Comparison of ENCODE assay signal across 8 cellular contexts in the genomic region with DNA sequence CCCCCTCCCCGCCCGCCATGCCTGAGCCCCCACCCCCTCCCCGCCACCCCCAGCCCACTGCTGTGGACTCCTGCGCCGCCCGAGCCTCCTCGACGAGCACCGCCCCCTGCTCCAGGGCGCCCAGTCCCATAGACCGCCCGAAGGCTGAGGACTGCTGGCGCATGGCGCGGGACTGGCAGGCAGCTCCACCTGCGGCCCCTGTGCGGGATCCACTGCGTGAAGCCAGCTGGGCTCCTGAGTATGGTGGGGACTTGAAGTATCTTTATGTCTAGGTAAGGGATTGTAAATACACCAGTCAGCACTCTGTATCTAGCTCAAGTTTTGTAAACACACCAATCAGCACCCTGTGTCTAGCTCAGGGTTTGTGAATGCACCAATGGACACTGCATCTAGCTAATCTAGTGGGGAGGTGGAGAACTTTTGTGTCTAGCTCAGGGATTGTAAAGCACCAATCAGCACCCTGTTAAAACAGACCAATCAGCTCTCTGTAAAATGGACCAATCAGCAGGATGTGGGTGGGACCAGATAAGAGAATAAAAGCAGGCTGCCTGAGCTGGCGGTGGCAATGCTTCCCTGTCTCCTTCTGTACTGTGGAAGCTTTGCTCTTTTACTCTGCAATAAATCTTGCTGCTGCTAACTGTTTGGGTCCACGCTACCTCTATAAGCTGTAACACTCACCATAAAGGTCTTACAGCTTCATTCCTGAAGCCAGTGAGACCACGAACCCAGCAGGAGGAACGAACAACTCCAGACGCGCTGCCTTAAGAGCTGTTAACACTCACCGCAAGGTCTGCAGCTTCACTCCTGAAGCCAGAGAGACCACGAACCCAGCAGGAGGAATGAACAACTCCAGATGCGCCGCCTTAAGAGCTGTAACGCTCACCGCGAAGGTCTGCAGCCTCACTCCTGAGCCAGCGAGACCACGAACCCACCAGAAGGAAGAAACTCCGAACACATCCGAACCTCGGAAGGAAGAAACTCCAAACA.
DNase-seq lines count a peak whose midpoint lies in the region; TF ChIP-seq lines count a peak whose summit lies in the region.
"Not testable (repeated sequence)": the region's sequence is repeated elsewhere in the genome, so short reads cannot be mapped to it uniquely, and the experiment has no call there.

No MANE protein-coding gene starts in this region.

- not testable (repeated sequence) for H3K36me3 Mint-ChIP-seq in activated CD4-positive, alpha-beta memory T cell treated with anti-CD3 and anti-CD28 coated beads for 36 hours

- not testable (repeated sequence) for H4K20me1 ChIP-seq in mammary epithelial cell (ENCODE audit: insufficient read depth, low read length)

- not testable (repeated sequence) for BruUV-seq in mammary epithelial cell (replicated peaks; lab: Mats Ljungman, UMichigan)

- H3K4me1 Mint-ChIP-seq in activated CD4-positive, alpha-beta memory T cell treated with anti-CD3 and anti-CD28 coated beads for 36 hours (ENCODE audit: low read depth), result not testable (repeated sequence)

- TF ChIP-seq CTCF in LNCaP clone FGC (IDR thresholded peaks at IDR 0.05; ENCODE audit: control insufficient read depth, extremely low read depth, insufficient read depth); mammary epithelial cell (conservative IDR thresholded peaks at IDR 0.05 in 1 of 2, IDR thresholded peaks at IDR 0.05 in 1 of 2; ENCODE audit: extremely low read depth in 1 of 2, insufficient read depth in 1 of 2, low read depth in 1 of 2, low read length in 2 of 2); parathyroid adenoma (IDR thresholded peaks at IDR 0.05); tibial artery (IDR thresholded peaks at IDR 0.05): not testable (repeated sequence)

- peak overlapping the region; percentile 31 for H3K4me3 ChIP-seq in LNCaP clone FGC (ENCODE audit: low read depth, low read length)
- H3K4me3 ChIP-seq in mammary epithelial cell (replicated peaks in 1 of 3; ENCODE audit: insufficient read depth in 1 of 3, low read depth in 2 of 3, low read length in 3 of 3), result peak overlapping the region in 2 of 3 experiments; percentile 40 to 42
- peak overlapping the region; percentile 58; the same call in 1 of the 2 replicates for H3K4me3 ChIP-seq in iPS-20b (ENCODE audit: low read length)
- peak overlapping the region; percentile 41 for H3K4me3 ChIP-seq in parathyroid adenoma (ENCODE audit: low read depth, low read length)
- H3K4me3 ChIP-seq in tibial artery, result peak overlapping the region; percentile 22

- H3K27me3 Mint-ChIP-seq in activated CD4-positive, alpha-beta memory T cell treated with anti-CD3 and anti-CD28 coated beads for 36 hours, result peaks cover 51% of the 10 kb centered on the region

- intact Hi-C loops in activated CD4-positive, alpha-beta memory T cell treated with anti-CD3 and anti-CD28 coated beads for 36 hours (cut with micrococcal nuclease); tibial artery (cut with DNase I; ENCODE audit: low total_unique reads): not testable (repeated sequence)
- intact Hi-C loops in mammary epithelial cell (cut with micrococcal nuclease), result loop anchor here (10.0 kb wide), 1 partner anchor 441 kb away; no protein-coding TSS in a partner anchor

- not testable (repeated sequence) for H3K9ac ChIP-seq in mammary epithelial cell (ENCODE audit: insufficient read depth, low read length); iPS-20b (ENCODE audit: low read depth, low read length); parathyroid adenoma

- WGBS in mammary epithelial cell (ENCODE audit: low coverage, missing lambda C conversion rate), result 64% methylated on average over 18 of the region's 36 CpGs

- in situ Hi-C loops in mammary epithelial cell (cut with MboI; ENCODE audit: low sequenced_read_pairs in 2 of 2), result not testable (repeated sequence)

- dilution Hi-C loops in mammary epithelial cell (cut with HindIII; ENCODE audit: low sequenced_read_pairs), result not testable (repeated sequence)

- H3K9me3 Mint-ChIP-seq in activated CD4-positive, alpha-beta memory T cell treated with anti-CD3 and anti-CD28 coated beads for 36 hours, result not testable (repeated sequence)

- not testable (repeated sequence) for H3K36me3 ChIP-seq in mammary epithelial cell (ENCODE audit: insufficient read depth, low read length); iPS-20b (ENCODE audit: insufficient read depth, low read depth, low read length); parathyroid adenoma (ENCODE audit: control insufficient read depth, insufficient read depth, low read length); tibial artery

- POLR2A ChIA-PET in activated CD4-positive, alpha-beta memory T cell treated with anti-CD3 and anti-CD28 coated beads for 36 hours (lab: Charles Lee), result not testable (repeated sequence)

- not testable (repeated sequence) for H3K9me3 ChIP-seq in mammary epithelial cell (replicated peaks; ENCODE audit: insufficient read depth, low read length); iPS-20b (ENCODE audit: insufficient read depth, low read depth, low read length); parathyroid adenoma (ENCODE audit: control insufficient read depth, low read length); tibial artery

- H3K79me2 ChIP-seq in mammary epithelial cell (ENCODE audit: insufficient read depth, low read length); parathyroid adenoma: not testable (repeated sequence)

- DNase-seq in DMS79 treated with DMSO at 0.1 percent for 48 hours (lab: John Stamatoyannopoulos, UW) (peak; percentile 32), NCI-H82 (lab: John Stamatoyannopoulos, UW) (peak; percentile 36), mammary epithelial cell (peak; percentile 4)
- not testable (repeated sequence) for DNase-seq in LNCaP clone FGC (ENCODE audit: low read depth); tibial artery
- peak; percentile 48 for DNase-seq in activated CD4-positive, alpha-beta memory T cell treated with anti-CD3 and anti-CD28 coated beads for 36 hours

- H3K27me3 ChIP-seq in mammary epithelial cell (ENCODE audit: insufficient read depth, low read length); iPS-20b (ENCODE audit: insufficient read depth, low read length); parathyroid adenoma (ENCODE audit: control insufficient read depth, insufficient read depth, low read length): not testable (repeated sequence)
- peaks cover 0 to 40% of the 10 kb centered on the region in 2 donors for H3K27me3 ChIP-seq in tibial artery

- not testable (repeated sequence) for H3K27ac Mint-ChIP-seq in activated CD4-positive, alpha-beta memory T cell treated with anti-CD3 and anti-CD28 coated beads for 36 hours

- CTCF ChIA-PET in activated CD4-positive, alpha-beta memory T cell treated with anti-CD3 and anti-CD28 coated beads for 36 hours (lab: Charles Lee), result interaction anchor here (1.1 kb wide), 1 partner anchor 181 kb away, joined by 3 read pairs; no protein-coding TSS in a partner anchor
- CTCF ChIA-PET in mammary epithelial cell (lab: Charles Lee; ENCODE audit: low non-redundant PET), result not testable (repeated sequence)

- not testable (repeated sequence) for H3K4me1 ChIP-seq in mammary epithelial cell (ENCODE audit: insufficient read depth, low read length); parathyroid adenoma; tibial artery
- H3K4me1 ChIP-seq in iPS-20b (ENCODE audit: insufficient read depth, low read length), result peaks cover 13% of the 10 kb centered on the region; the same call in 1 of the 2 replicates

- peak overlapping the region; percentile 84 for H3K4me2 ChIP-seq in mammary epithelial cell (ENCODE audit: insufficient read depth, low read depth, low read length)
- peak overlapping the region; percentile 53 for H3K4me2 ChIP-seq in parathyroid adenoma (ENCODE audit: low read length)

- H3K27ac ChIP-seq in mammary epithelial cell (ENCODE audit: insufficient read depth, low read depth, low read length); iPS-20b (ENCODE audit: low read length); parathyroid adenoma; tibial artery: not testable (repeated sequence)

- H2AFZ ChIP-seq in mammary epithelial cell (ENCODE audit: low read depth, low read length) (peak overlapping the region; percentile 82), parathyroid adenoma (peak overlapping the region; percentile 74)

- H3K4me3 Mint-ChIP-seq in activated CD4-positive, alpha-beta memory T cell treated with anti-CD3 and anti-CD28 coated beads for 36 hours, result peak overlapping the region; percentile 58
